ENCODE assay signal across 17 cellular contexts in the genomic region with DNA sequence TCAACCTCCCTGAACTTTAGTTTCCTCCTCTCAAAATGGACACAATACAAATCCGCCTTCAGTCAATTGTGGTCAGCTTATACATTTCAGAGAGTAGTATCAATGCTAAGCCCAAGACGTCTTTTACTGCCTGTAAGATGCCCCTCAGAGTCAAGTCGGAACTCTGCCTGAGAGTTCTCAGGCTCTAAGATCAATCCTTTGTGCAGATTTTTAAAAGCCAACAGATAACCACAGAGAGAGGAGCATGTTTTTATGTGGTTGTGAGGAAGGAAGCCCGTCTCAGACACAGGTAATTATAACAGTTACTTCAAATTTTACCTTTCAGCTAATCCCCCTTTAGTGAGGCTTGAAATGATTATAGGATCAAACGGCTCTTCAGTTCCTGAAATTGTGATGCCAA.
DNase-seq lines count a peak whose midpoint lies in the region; ATAC-seq and TF ChIP-seq lines count a peak whose summit lies in the region.
"Had no signal": no experiment of that assay in that cellular context is flagged by ENCODE, and none has a peak within 500 bp of the region (broad histone marks: within the 10 kb centered on the region; RNA-seq: fewer than 3 reads in every experiment).

No MANE protein-coding gene starts in this region.

- CTCF ChIA-PET in activated CD4-positive, alpha-beta T cell treated with anti-CD3 and anti-CD28 coated beads for 36 hours (lab: Charles Lee): interaction anchor here (1.0 kb wide), 1 partner anchor 10 kb away, joined by 3 read pairs; no protein-coding TSS in a partner anchor
- CTCF ChIA-PET in CD8-positive, alpha-beta T cell (lab: Charles Lee): interaction anchor here (1.2 to 3.8 kb wide), 4 partner anchors 10 to 124 kb away, joined by 3 to 16 read pairs (median 5); no protein-coding TSS in a partner anchor

- H3K27me3 ChIP-seq in CD8-positive, alpha-beta T cell (ENCODE audit: insufficient read depth, low read length): no peaks in the 10 kb centered on the region
- peaks cover 7% of the 10 kb centered on the region for H3K27me3 ChIP-seq in effector memory CD4-positive, alpha-beta T cell (replicated peaks; ENCODE audit: control insufficient read depth, insufficient read depth, low read length, poor library complexity, severe bottlenecking)
- H3K27me3 ChIP-seq in lower lobe of right lung (ENCODE audit: low read depth): no peaks in the 10 kb centered on the region
- H3K27me3 ChIP-seq: BLaER1 treated with 17β-estradiol and CSF1 and Interleukin-3, amounts not matched to agents 10 nM and 100 nM had no signal

- H3K27me3 Mint-ChIP-seq in activated CD4-positive, alpha-beta T cell treated with anti-CD3 and anti-CD28 coated beads for 36 hours: no peaks in the 10 kb centered on the region
- H3K27me3 Mint-ChIP-seq in CD8-positive, alpha-beta T cell (ENCODE audit: low read depth): peaks cover 49% of the 10 kb centered on the region
- H3K27me3 Mint-ChIP-seq in T-helper 2 cell treated with Interferon-gamma antibody and Interleukin-4, amounts not matched to agents 5 μg/mL and 100 μg/mL, for 36 hours (ENCODE audit: low read depth): peaks cover 44% of the 10 kb centered on the region

- no peak overlapping the region for H3K27ac ChIP-seq in CD8-positive, alpha-beta T cell (ENCODE audit: low read depth, low read length)
- H3K27ac ChIP-seq in effector memory CD4-positive, alpha-beta T cell (ENCODE audit: insufficient read depth, low read length, poor library complexity, severe bottlenecking): no peak overlapping the region
- H3K27ac ChIP-seq in lower lobe of right lung: no peak overlapping the region
- H3K27ac ChIP-seq: BLaER1 treated with 17β-estradiol and CSF1 and Interleukin-3, amounts not matched to agents 10 nM and 100 nM had no signal

- no peaks in the 10 kb centered on the region for H3K9me3 ChIP-seq in CD8-positive, alpha-beta T cell (ENCODE audit: low read length)
- no peaks in the 10 kb centered on the region for H3K9me3 ChIP-seq in effector memory CD4-positive, alpha-beta T cell (ENCODE audit: control insufficient read depth, low read length)
- no peaks in the 10 kb centered on the region for H3K9me3 ChIP-seq in lower lobe of right lung
- H3K9me3 ChIP-seq: BLaER1 treated with 17β-estradiol and CSF1 and Interleukin-3, amounts not matched to agents 10 nM and 100 nM; HAP-1 had no signal

- TF ChIP-seq CTCF in CD8-positive, alpha-beta T cell (IDR thresholded peaks at IDR 0.05): no peak
- TF ChIP-seq CTCF in lower lobe of right lung (IDR thresholded peaks at IDR 0.05): no peak

- H3K4me3 ChIP-seq in CD8-positive, alpha-beta T cell (ENCODE audit: low read depth, low read length): no peak overlapping the region
- peak overlapping the region; percentile 2 for H3K4me3 ChIP-seq in effector memory CD4-positive, alpha-beta T cell (ENCODE audit: insufficient read depth, low read depth, low read length, poor library complexity, severe bottlenecking)
- no peak overlapping the region for H3K4me3 ChIP-seq in lower lobe of right lung
- H3K4me3 ChIP-seq: BLaER1 treated with 17β-estradiol and CSF1 and Interleukin-3, amounts not matched to agents 10 nM and 100 nM; GM12878; HAP-1 had no signal

- intact Hi-C loops in activated CD4-positive, alpha-beta T cell treated with anti-CD3 and anti-CD28 coated beads for 36 hours (cut with DNase I, micrococcal nuclease): no loop called here
- intact Hi-C loops in CD8-positive, alpha-beta T cell (cut with DNase I, micrococcal nuclease): no loop called here
- intact Hi-C loops in lower lobe of right lung (cut with DNase I): no loop called here

- H3K36me3 Mint-ChIP-seq in activated CD4-positive, alpha-beta T cell treated with anti-CD3 and anti-CD28 coated beads for 36 hours (ENCODE audit: low read depth): no peaks in the 10 kb centered on the region
- no peaks in the 10 kb centered on the region for H3K36me3 Mint-ChIP-seq in CD8-positive, alpha-beta T cell
- no peaks in the 10 kb centered on the region for H3K36me3 Mint-ChIP-seq in T-helper 2 cell treated with Interferon-gamma antibody and Interleukin-4, amounts not matched to agents 5 μg/mL and 100 μg/mL, for 36 hours (ENCODE audit: low read depth)

- peaks cover 16% of the 10 kb centered on the region for H3K4me1 ChIP-seq in CD8-positive, alpha-beta T cell (ENCODE audit: insufficient read depth, low read length)
- H3K4me1 ChIP-seq in effector memory CD4-positive, alpha-beta T cell (ENCODE audit: control insufficient read depth, insufficient read depth, low read length, poor library complexity, severe bottlenecking): peaks cover 10% of the 10 kb centered on the region
- H3K4me1 ChIP-seq in lower lobe of right lung: no peaks in the 10 kb centered on the region
- H3K4me1 ChIP-seq: HAP-1 had no signal

- H3K9me3 Mint-ChIP-seq in activated CD4-positive, alpha-beta T cell treated with anti-CD3 and anti-CD28 coated beads for 36 hours (ENCODE audit: low read depth): no peaks in the 10 kb centered on the region
- no peaks in the 10 kb centered on the region for H3K9me3 Mint-ChIP-seq in CD8-positive, alpha-beta T cell
- H3K9me3 Mint-ChIP-seq in T-helper 2 cell treated with Interferon-gamma antibody and Interleukin-4, amounts not matched to agents 5 μg/mL and 100 μg/mL, for 36 hours: no peaks in the 10 kb centered on the region

- H3K4me3 Mint-ChIP-seq in activated CD4-positive, alpha-beta T cell treated with anti-CD3 and anti-CD28 coated beads for 36 hours: no peak overlapping the region
- H3K4me3 Mint-ChIP-seq in CD8-positive, alpha-beta T cell: peak overlapping the region; percentile 42
- H3K4me3 Mint-ChIP-seq in T-helper 2 cell treated with Interferon-gamma antibody and Interleukin-4, amounts not matched to agents 5 μg/mL and 100 μg/mL, for 36 hours: peak overlapping the region; percentile 16

- no peaks in the 10 kb centered on the region for H3K36me3 ChIP-seq in CD8-positive, alpha-beta T cell (ENCODE audit: insufficient read depth, low read length)
- H3K36me3 ChIP-seq in effector memory CD4-positive, alpha-beta T cell (ENCODE audit: control insufficient read depth, insufficient read depth, low read length): no peaks in the 10 kb centered on the region
- no peaks in the 10 kb centered on the region for H3K36me3 ChIP-seq in lower lobe of right lung
- H3K36me3 ChIP-seq: HAP-1 had no signal

- peak; percentile 36 for ATAC-seq in activated CD4-positive, alpha-beta T cell treated with anti-CD3 and anti-CD28 coated beads for 36 hours
- peak; percentile 66 for ATAC-seq in CD8-positive, alpha-beta T cell
- no peak for ATAC-seq in HG03342 (IDR thresholded peaks at IDR 0.05; ENCODE audit: unreplicated experiment)
- ATAC-seq in lower lobe of right lung: no peak
- ATAC-seq: GM12878 had no signal

- peaks cover 15% of the 10 kb centered on the region for H3K4me1 Mint-ChIP-seq in activated CD4-positive, alpha-beta T cell treated with anti-CD3 and anti-CD28 coated beads for 36 hours
- peaks cover 22% of the 10 kb centered on the region for H3K4me1 Mint-ChIP-seq in CD8-positive, alpha-beta T cell (ENCODE audit: low read depth)
- peaks cover 9% of the 10 kb centered on the region for H3K4me1 Mint-ChIP-seq in T-helper 2 cell treated with Interferon-gamma antibody and Interleukin-4, amounts not matched to agents 5 μg/mL and 100 μg/mL, for 36 hours (ENCODE audit: low read depth)

- POLR2A ChIA-PET in activated CD4-positive, alpha-beta T cell treated with anti-CD3 and anti-CD28 coated beads for 36 hours (lab: Charles Lee): interaction anchor here (0.6 kb wide), 1 partner anchor 52 kb away, joined by 3 read pairs; no protein-coding TSS in a partner anchor
- POLR2A ChIA-PET in CD8-positive, alpha-beta T cell (lab: Charles Lee): interaction anchor here (1.0 to 1.2 kb wide), 3 partner anchors 92 to 224 kb away, joined by 3 to 6 read pairs (median 5); a partner anchor contains a TSS

- H3K27ac Mint-ChIP-seq in activated CD4-positive, alpha-beta T cell treated with anti-CD3 and anti-CD28 coated beads for 36 hours: no peak overlapping the region
- H3K27ac Mint-ChIP-seq in CD8-positive, alpha-beta T cell: no peak overlapping the region
- no peak overlapping the region for H3K27ac Mint-ChIP-seq in T-helper 2 cell treated with Interferon-gamma antibody and Interleukin-4, amounts not matched to agents 5 μg/mL and 100 μg/mL, for 36 hours

- DNase-seq in activated CD4-positive, alpha-beta T cell treated with anti-CD3 and anti-CD28 coated beads for 36 hours: no peak
- no peak for DNase-seq in activated CD4-positive, alpha-beta T cell treated with anti-CD3 and anti-CD28 coated beads, Interleukin-2, amount 50 U/mL, for 4 hours
- DNase-seq in CD8-positive, alpha-beta T cell: peak in 1 of 7 experiments; percentile 5
- no peak for DNase-seq in T-helper 2 cell treated with Interferon-gamma antibody and Interleukin-4, amounts not matched to agents 5 μg/mL and 100 μg/mL, for 36 hours (ENCODE audit: low spot score)
- no peak for DNase-seq in effector memory CD4-positive, alpha-beta T cell
- DNase-seq in lower lobe of right lung: no peak
- DNase-seq in DMS114 treated with DMSO at 0.1 percent for 48 hours (lab: John Stamatoyannopoulos, UW; ENCODE audit: unreplicated experiment): no peak
- DNase-seq: 8988T, IMR-90, NCI-H1417, NCI-H2029 treated with DMSO at 0.1 percent for 48 hours, NCI-H526 treated with DMSO at 0.1 percent for 48 hours, RPMI8226 had no signal

Comparison
In these comparisons a context has a peak if more than half of its experiments do, and no peak if none do; other contexts are left out.
1. ATAC-seq: peak in activated CD4-positive, alpha-beta T cell treated with anti-CD3 and anti-CD28 coated beads for 36 hours (single experiment) and CD8-positive, alpha-beta T cell (single experiment); none in HG03342 (single experiment) and lower lobe of right lung (0 of 2).